ENCODE assay signal across 8 cellular contexts in the genomic region with DNA sequence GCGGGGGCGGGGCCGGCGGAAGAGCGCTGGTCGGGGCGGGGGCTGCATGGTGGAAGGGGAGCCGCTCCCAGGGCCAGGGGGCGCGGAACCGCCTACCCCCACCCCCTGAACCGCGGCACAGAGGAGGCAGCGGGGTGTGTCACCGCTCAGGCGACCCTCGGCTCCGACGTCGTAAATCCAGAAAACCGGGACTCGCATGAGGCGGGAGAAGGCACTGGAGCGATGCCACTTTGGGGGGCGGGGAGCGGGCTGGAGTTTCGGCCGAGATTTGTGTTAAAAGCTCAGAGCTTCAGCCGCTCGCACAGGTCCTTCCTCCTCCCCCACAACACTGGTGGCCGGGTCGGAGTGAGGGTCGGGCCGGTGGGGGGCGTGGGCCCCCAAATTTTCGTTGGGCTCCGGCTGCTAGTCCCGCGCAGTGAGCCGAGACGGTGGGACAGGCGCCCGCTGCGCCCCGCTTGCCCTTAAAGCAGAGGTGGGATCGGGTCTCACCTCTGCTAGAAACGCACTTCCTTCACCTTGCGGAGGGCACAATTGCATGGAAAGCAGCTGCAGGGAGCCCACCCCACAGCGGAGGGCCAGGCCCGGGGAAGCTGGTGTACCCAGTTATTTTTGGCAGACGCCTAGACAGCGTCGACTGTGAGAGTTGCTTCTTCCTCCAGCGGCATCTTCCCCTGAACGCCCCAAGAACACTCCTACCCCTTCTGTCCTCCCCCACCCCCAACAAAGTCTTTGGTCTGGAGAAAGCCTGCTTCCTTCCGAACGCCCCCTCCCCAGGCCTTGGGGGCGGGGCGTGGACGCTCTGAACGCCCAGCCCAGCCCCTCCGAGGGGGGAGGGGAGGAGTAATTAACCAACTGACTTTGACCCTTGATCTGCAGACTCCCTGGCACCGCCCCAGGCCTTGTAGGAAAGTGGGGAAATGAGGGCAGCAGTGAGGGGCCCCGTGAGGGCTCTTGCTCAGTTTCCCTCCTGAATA. TPM values are rescaled to one million over a fixed set of nuclear protein-coding genes. Genes with fewer than 3 reads are reported as not detected.
A peak's percentile ranks its signal among the peaks of the same experiment; 100 is the strongest.
DNase-seq lines count a peak whose midpoint lies in the region; ATAC-seq and TF ChIP-seq lines count a peak whose summit lies in the region.

No MANE protein-coding gene starts in this region.

- H3K4me3 Mint-ChIP-seq in activated naive CD4-positive, alpha-beta T cell treated with anti-CD3 and anti-CD28 coated beads, Interleukin-2, amount 50 U/mL, for 24 hours, result peak overlapping the region; percentile 68
- peak overlapping the region; percentile 45 for H3K4me3 Mint-ChIP-seq in activated CD8-positive, alpha-beta T cell treated with anti-CD3 and anti-CD28 coated beads for 36 hours

- H3K27ac ChIP-seq in transverse colon, result peak overlapping the region; percentile 80 to 93 (median 86)

- WGBS in transverse colon (ENCODE audit: low coverage in 1 of 2), 2 donors, result 4% methylated on average over 43 of the region's 64 CpGs; no CpG with 5 or more reads in 1 of the 2 donors

- peaks cover 38% of the 10 kb centered on the region for H3K27me3 ChIP-seq in transverse colon

- H3K4me1 Mint-ChIP-seq in activated naive CD4-positive, alpha-beta T cell treated with anti-CD3 and anti-CD28 coated beads, Interleukin-2, amount 50 U/mL, for 24 hours, result peaks cover 14% of the 10 kb centered on the region
- peaks cover 30% of the 10 kb centered on the region for H3K4me1 Mint-ChIP-seq in activated CD8-positive, alpha-beta T cell treated with anti-CD3 and anti-CD28 coated beads for 36 hours (ENCODE audit: low read depth)

- H3K27ac Mint-ChIP-seq in activated naive CD4-positive, alpha-beta T cell treated with anti-CD3 and anti-CD28 coated beads, Interleukin-2, amount 50 U/mL, for 24 hours, result no peak overlapping the region
- no peak overlapping the region for H3K27ac Mint-ChIP-seq in activated CD8-positive, alpha-beta T cell treated with anti-CD3 and anti-CD28 coated beads for 36 hours

- in situ Hi-C loops in transverse colon (cut with MboI; ENCODE audit: low pct_ligation_motif_present in 1 of 4, low pct_unique_long_range_greater_than_20kb in 1 of 4, low sequenced_read_pairs in 3 of 4), result no loop called here

- no peaks in the 10 kb centered on the region for H3K36me3 ChIP-seq in transverse colon

- H3K4me3 ChIP-seq in transverse colon, result peak overlapping the region; percentile 44 to 70 (median 54)

- intact Hi-C loops in activated CD8-positive, alpha-beta T cell treated with anti-CD3 and anti-CD28 coated beads for 36 hours (cut with micrococcal nuclease), result no loop called here
- intact Hi-C loops in left colon (cut with DNase I, micrococcal nuclease) (no loop called here), transverse colon (cut with DNase I; ENCODE audit: low total_unique reads) (no loop called here)

- H3K9me3 Mint-ChIP-seq in activated naive CD4-positive, alpha-beta T cell treated with anti-CD3 and anti-CD28 coated beads, Interleukin-2, amount 50 U/mL, for 24 hours, result no peaks in the 10 kb centered on the region
- no peaks in the 10 kb centered on the region for H3K9me3 Mint-ChIP-seq in activated CD8-positive, alpha-beta T cell treated with anti-CD3 and anti-CD28 coated beads for 36 hours

- peak; percentile 57 for TF ChIP-seq EP300 in transverse colon (IDR thresholded peaks at IDR 0.05; ENCODE audit: low read depth)

- DNase-seq in activated naive CD4-positive, alpha-beta T cell treated with Interleukin-2 at 50 U/mL for 16 hours, result no peak
- no peak for DNase-seq in activated CD8-positive, alpha-beta T cell treated with anti-CD3 and anti-CD28 coated beads for 36 hours
- DNase-seq in left colon, result peak; percentile 91 to 93
- DNase-seq in transverse colon, result peak; percentile 91
- DNase-seq in activated CD4-positive, CD25-positive, alpha-beta regulatory T cell treated with anti-CD3 and anti-CD28 coated beads, Interleukin-2, amount 50 U/mL, for 72 hours, result no peak

- peak; percentile 38 for TF ChIP-seq POLR2A in transverse colon (IDR thresholded peaks at IDR 0.05)

- H3K9me3 ChIP-seq in transverse colon, result no peaks in the 10 kb centered on the region

- CTCF ChIA-PET in activated CD8-positive, alpha-beta T cell treated with anti-CD3 and anti-CD28 coated beads for 36 hours (lab: Charles Lee), result interaction anchor here (0.9 to 8.3 kb wide), 7 partner anchors 8 to 76 kb away, joined by 3 to 85 read pairs (median 4); a partner anchor contains a TSS

- POLR2A ChIA-PET in activated CD8-positive, alpha-beta T cell treated with anti-CD3 and anti-CD28 coated beads for 36 hours (lab: Charles Lee), result interaction anchor here (0.8 to 1.4 kb wide), 3 partner anchors 8 to 103 kb away, joined by 3 to 5 read pairs (median 3); a partner anchor contains a TSS

- no peak for ATAC-seq in activated CD8-positive, alpha-beta T cell treated with anti-CD3 and anti-CD28 coated beads for 36 hours
- ATAC-seq in left colon (peak; percentile 59), HG03280 (IDR thresholded peaks at IDR 0.05; ENCODE audit: unreplicated experiment) (no peak), GM18858 (IDR thresholded peaks at IDR 0.05; ENCODE audit: unreplicated experiment) (no peak)

- H3K27me3 Mint-ChIP-seq in activated naive CD4-positive, alpha-beta T cell treated with anti-CD3 and anti-CD28 coated beads, Interleukin-2, amount 50 U/mL, for 24 hours, result peaks cover 33% of the 10 kb centered on the region
- peaks cover 42% of the 10 kb centered on the region for H3K27me3 Mint-ChIP-seq in activated CD8-positive, alpha-beta T cell treated with anti-CD3 and anti-CD28 coated beads for 36 hours

- H3K36me3 Mint-ChIP-seq in activated naive CD4-positive, alpha-beta T cell treated with anti-CD3 and anti-CD28 coated beads, Interleukin-2, amount 50 U/mL, for 24 hours, result no peaks in the 10 kb centered on the region
- H3K36me3 Mint-ChIP-seq in activated CD8-positive, alpha-beta T cell treated with anti-CD3 and anti-CD28 coated beads for 36 hours (ENCODE audit: low read depth), result no peaks in the 10 kb centered on the region

- TF ChIP-seq CTCF in activated CD8-positive, alpha-beta T cell treated with anti-CD3 and anti-CD28 coated beads for 36 hours (IDR thresholded peaks at IDR 0.05), result no peak
- no peak for TF ChIP-seq CTCF in transverse colon (IDR thresholded peaks at IDR 0.05)

- peaks cover 17 to 62% (median 51%) of the 10 kb centered on the region in 4 donors for H3K4me1 ChIP-seq in transverse colon

RNA-seq across cellular contexts. Expression of a gene that starts 1.1 kb away (rescaled TPM):
- 1 to 10 TPM in 1 of 2 experiments, under 1 TPM in 1; 0.90 to 1.2 TPM for total RNA-seq in activated CD8-positive, alpha-beta T cell treated with anti-CD3 and anti-CD28 coated beads for 36 hours
- total RNA-seq in left colon (10 to 100 TPM; 29.5 to 35.9 TPM), transverse colon (10 to 100 TPM; 19.9 to 44.8 (median 33.8) TPM)

RNA-seq across cellular contexts. Expression of a gene that starts 7.2 kb away (rescaled TPM):
- total RNA-seq in activated CD8-positive, alpha-beta T cell treated with anti-CD3 and anti-CD28 coated beads for 36 hours, result 10 to 100 TPM; 30.9 to 31.1 TPM
- 10 to 100 TPM; 21.7 to 22.4 TPM for total RNA-seq in left colon
- total RNA-seq in transverse colon, result 10 to 100 TPM; 24.9 to 33.7 (median 28.2) TPM

RNA-seq across cellular contexts. Expression of a gene that starts 45.8 kb away (rescaled TPM):
- total RNA-seq in activated CD8-positive, alpha-beta T cell treated with anti-CD3 and anti-CD28 coated beads for 36 hours, result 1 to 10 TPM; 1.6 to 2.1 TPM
- 1 to 10 TPM; 1.6 to 3.8 TPM for total RNA-seq in left colon
- total RNA-seq in transverse colon, result 10 to 100 TPM in 1 of 4 donors, 1 to 10 TPM in 1, under 1 TPM in 1, not detected in 1; 0.60 to 10.0 (median 1.6) TPM

Comparison
In these comparisons a context has a peak if more than half of its experiments do, and no peak if none do; other contexts are left out.
1. DNase-seq: peak in left colon (2 of 2) and transverse colon (single experiment); none in activated naive CD4-positive, alpha-beta T cell treated with Interleukin-2 at 50 U/mL for 16 hours (single experiment), activated CD8-positive, alpha-beta T cell treated with anti-CD3 and anti-CD28 coated beads for 36 hours (single experiment) and activated CD4-positive, CD25-positive, alpha-beta regulatory T cell treated with anti-CD3 and anti-CD28 coated beads, Interleukin-2, amount 50 U/mL, for 72 hours (single experiment).
2. RNA of a gene that starts 1.1 kb away (total RNA-seq): 19.9 to 44.8 TPM in transverse colon and 29.5 to 35.9 TPM in left colon; 0.90 to 1.2 TPM in activated CD8-positive, alpha-beta T cell treated with anti-CD3 and anti-CD28 coated beads for 36 hours; every median in the first group is over 4 times any median in the second.